In genomic region chr18:22728016-22728415, GRCh38 we compare ENCODE assay signal across 15 cellular contexts.
DNase-seq lines count a peak whose midpoint lies in the region; ATAC-seq and TF ChIP-seq lines count a peak whose summit lies in the region.
"Had no signal": no experiment of that assay in that cellular context is flagged by ENCODE, and none has a peak within 500 bp of the region (broad histone marks: within the 10 kb centered on the region; RNA-seq: fewer than 3 reads in every experiment).

No MANE protein-coding gene starts in this region.

- no peak for TF ChIP-seq POLR2A in stomach (IDR thresholded peaks at IDR 0.05)
- TF ChIP-seq POLR2A in ovary (IDR thresholded peaks at IDR 0.05): no peak

- no peaks in the 10 kb centered on the region for H3K9me3 ChIP-seq in duodenal mucosa (ENCODE audit: control insufficient read depth in 1 of 2, low read length in 2 of 2)
- no peaks in the 10 kb centered on the region for H3K9me3 ChIP-seq in left lung
- H3K9me3 ChIP-seq in mucosa of descending colon: no peaks in the 10 kb centered on the region
- H3K9me3 ChIP-seq in stomach: no peaks in the 10 kb centered on the region
- H3K9me3 ChIP-seq in ovary: no peaks in the 10 kb centered on the region
- H3K9me3 ChIP-seq: BLaER1 treated with 17β-estradiol and CSF1 and Interleukin-3, amounts not matched to agents 10 nM and 100 nM had no signal

- H3K4me3 ChIP-seq in duodenal mucosa (ENCODE audit: low read depth in 1 of 2, low read length in 2 of 2): peak overlapping the region; percentile 20 to 22
- no peak overlapping the region for H3K4me3 ChIP-seq in left lung
- H3K4me3 ChIP-seq in mucosa of descending colon: no peak overlapping the region
- H3K4me3 ChIP-seq in stomach: no peak overlapping the region
- no peak overlapping the region for H3K4me3 ChIP-seq in ovary
- H3K4me3 ChIP-seq: BLaER1 treated with 17β-estradiol and CSF1 and Interleukin-3, amounts not matched to agents 10 nM and 100 nM; GM12878 had no signal

- DNase-seq in left lung (no peak), mucosa of descending colon (no peak), stomach (no peak), ovary (no peak)
- DNase-seq in activated CD4-positive, alpha-beta T cell treated with anti-CD3 and anti-CD28 coated beads, Interleukin-2, amount 50 U/mL, for 1 hour: no peak
- DNase-seq: CD8-positive, alpha-beta T cell; DMS 273 treated with DMSO at 0.1 percent for 48 hours; DMS53; DND-41; EL; H9 had no signal

- intact Hi-C loops in left lung (cut with DNase I) (no loop called here), mucosa of descending colon (cut with DNase I, micrococcal nuclease) (no loop called here), stomach (cut with DNase I; ENCODE audit: low total_unique reads) (no loop called here), ovary (cut with DNase I) (no loop called here)

- H3K27me3 ChIP-seq in duodenal mucosa (ENCODE audit: control insufficient read depth in 1 of 2, insufficient read depth in 2 of 2, low read length in 2 of 2) (no peaks in the 10 kb centered on the region), left lung (no peaks in the 10 kb centered on the region), stomach (no peaks in the 10 kb centered on the region), ovary (no peaks in the 10 kb centered on the region)
- H3K27me3 ChIP-seq: BLaER1 treated with 17β-estradiol and CSF1 and Interleukin-3, amounts not matched to agents 10 nM and 100 nM had no signal

- H3K9ac ChIP-seq in duodenal mucosa (ENCODE audit: low read depth in 1 of 2, low read length in 2 of 2): no peak overlapping the region
- H3K9ac ChIP-seq: BLaER1 treated with 17β-estradiol and CSF1 and Interleukin-3, amounts not matched to agents 10 nM and 100 nM had no signal

- no peaks in the 10 kb centered on the region for H3K36me3 ChIP-seq in duodenal mucosa (ENCODE audit: control insufficient read depth in 1 of 2, insufficient read depth in 2 of 2, low read length in 2 of 2)
- H3K36me3 ChIP-seq in left lung: no peaks in the 10 kb centered on the region
- no peaks in the 10 kb centered on the region for H3K36me3 ChIP-seq in mucosa of descending colon (ENCODE audit: low read depth)
- H3K36me3 ChIP-seq in stomach: no peaks in the 10 kb centered on the region
- H3K36me3 ChIP-seq in ovary: no peaks in the 10 kb centered on the region
- H3K36me3 ChIP-seq: BLaER1 treated with 17β-estradiol and CSF1 and Interleukin-3, amounts not matched to agents 10 nM and 100 nM had no signal

- peaks cover 9 to 18% of the 10 kb centered on the region in 2 donors for H3K4me1 ChIP-seq in duodenal mucosa (ENCODE audit: control insufficient read depth in 1 of 2, insufficient read depth in 2 of 2, low read length in 2 of 2)
- H3K4me1 ChIP-seq in left lung: no peaks in the 10 kb centered on the region
- H3K4me1 ChIP-seq in mucosa of descending colon (ENCODE audit: low read depth): no peaks in the 10 kb centered on the region
- peaks cover 0 to 23% (median 11%) of the 10 kb centered on the region in 4 donors for H3K4me1 ChIP-seq in stomach
- H3K4me1 ChIP-seq in ovary (ENCODE audit: insufficient read depth): no peaks in the 10 kb centered on the region

- H3K27ac ChIP-seq in duodenal mucosa (ENCODE audit: low read depth, low read length): no peak overlapping the region
- no peak overlapping the region for H3K27ac ChIP-seq in left lung
- H3K27ac ChIP-seq in stomach: peak overlapping the region in 3 of 5 donors; percentile 13 to 38 (median 34)
- H3K27ac ChIP-seq in ovary: no peak overlapping the region
- H3K27ac ChIP-seq: BLaER1 treated with 17β-estradiol and CSF1 and Interleukin-3, amounts not matched to agents 10 nM and 100 nM had no signal

- TF ChIP-seq CTCF in left lung (IDR thresholded peaks at IDR 0.05): no peak
- no peak for TF ChIP-seq CTCF in mucosa of descending colon (IDR thresholded peaks at IDR 0.05)
- no peak for TF ChIP-seq CTCF in stomach (IDR thresholded peaks at IDR 0.05)
- TF ChIP-seq CTCF in ovary (IDR thresholded peaks at IDR 0.05): no peak

- ATAC-seq in left lung (peak; percentile 58), mucosa of descending colon (peak; percentile 49), HG03135 (IDR thresholded peaks at IDR 0.05; ENCODE audit: unreplicated experiment) (no peak)
- ATAC-seq: CD8-positive, alpha-beta T cell; GM12878 had no signal

- TF ChIP-seq EP300 in stomach (IDR thresholded peaks at IDR 0.05): no peak
- no peak for TF ChIP-seq EP300 in ovary (IDR thresholded peaks at IDR 0.05)

Comparison
In these comparisons a context has a peak if more than half of its experiments do, and no peak if none do; other contexts are left out.
1. H3K27ac ChIP-seq: peak in stomach (3 of 5); none in duodenal mucosa (single experiment), left lung (0 of 2) and ovary (0 of 2).
2. H3K4me3 ChIP-seq: peak in duodenal mucosa (2 of 2); none in left lung (0 of 2), mucosa of descending colon (single experiment), stomach (0 of 4) and ovary (single experiment).